8 cellular contexts compared by ENCODE assay signal in the genomic region with DNA sequence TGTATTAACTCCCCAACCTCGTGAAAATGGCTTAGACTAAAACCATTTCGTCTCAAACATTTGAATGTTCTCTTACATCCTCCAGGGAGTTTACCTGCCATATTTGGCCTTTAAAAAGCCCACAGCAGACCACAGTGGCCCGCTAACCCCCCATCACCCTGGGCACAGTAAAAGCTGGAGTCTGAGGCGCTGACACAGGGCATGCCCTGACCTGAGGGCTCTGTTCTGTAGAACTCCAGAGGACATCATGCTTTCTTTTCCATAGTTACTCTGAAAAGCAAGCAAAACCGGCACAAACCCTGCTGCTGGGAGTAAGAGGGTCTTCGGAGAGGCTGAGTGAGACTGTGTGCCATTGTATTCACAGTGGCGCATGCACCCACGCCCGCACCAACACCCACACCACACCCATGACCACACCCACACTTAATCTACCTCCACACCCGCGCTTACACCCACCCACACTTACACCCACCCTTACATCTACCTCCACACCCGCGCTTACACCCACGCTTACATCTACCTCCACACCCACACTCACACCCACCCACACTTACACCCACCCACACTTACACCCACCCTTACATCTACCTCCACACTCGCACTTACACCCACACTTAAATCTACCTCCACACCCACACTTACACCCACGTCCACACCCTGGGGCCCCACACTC. TPM values are rescaled to one million over a fixed set of nuclear protein-coding genes. Genes with fewer than 3 reads are reported as not detected.
DNase-seq lines count a peak whose midpoint lies in the region; ATAC-seq and TF ChIP-seq lines count a peak whose summit lies in the region.

No MANE protein-coding gene starts in this region.

- no peak overlapping the region for H3K56ac ChIP-seq in IMR-90 (ENCODE audit: extremely low read depth, insufficient read depth, low read length)

- no peak overlapping the region for H2BK20ac ChIP-seq in IMR-90 (ENCODE audit: low read depth, low read length)

- intact Hi-C loops in IMR-90 (cut with micrococcal nuclease) = no loop called here

- H2BK5ac ChIP-seq in IMR-90 (ENCODE audit: low read depth, low read length, poor library complexity, severe bottlenecking) = peak overlapping the region; percentile 43

- H3K4me3 Mint-ChIP-seq in effector memory CD8-positive, alpha-beta T cell = no peak overlapping the region
- no peak overlapping the region for H3K4me3 Mint-ChIP-seq in nephron progenitor cell

- DNase-seq in GM03348 (ENCODE audit: low spot score) (peak; percentile 67), IMR-90 (no peak), nephron progenitor cell (no peak), kidney glomerular epithelial cell (lab: John Stamatoyannopoulos, UW) (no peak), NCI-H2029 treated with DMSO at 0.1 percent for 48 hours (lab: John Stamatoyannopoulos, UW) (no peak)
- no peak for DNase-seq in effector memory CD8-positive, alpha-beta T cell

- H3K14ac ChIP-seq in IMR-90 (replicated peaks; ENCODE audit: low read depth, low read length) = no peak overlapping the region

- TF ChIP-seq CTCF in IMR-90 (conservative IDR thresholded peaks at IDR 0.05; ENCODE audit: low read depth, low read length) = no peak
- no peak for TF ChIP-seq CTCF in nephron progenitor cell (IDR thresholded peaks at IDR 0.05)

- dilution Hi-C loops in IMR-90 (cut with HindIII; ENCODE audit: low sequenced_read_pairs, unreplicated experiment) = no loop called here

- no peaks in the 10 kb centered on the region for H3K27me3 ChIP-seq in IMR-90 (ENCODE audit: control insufficient read depth, insufficient read depth, low read length)

- no peak overlapping the region for H3K4me2 ChIP-seq in IMR-90 (ENCODE audit: low read depth, low read length)

- BruUV-seq in IMR-90 (replicated peaks; lab: Mats Ljungman, UMichigan) = no TSS peak

- no peak overlapping the region for H2AK5ac ChIP-seq in IMR-90 (ENCODE audit: low read depth, low read length)

- no peak overlapping the region for H4K8ac ChIP-seq in IMR-90 (ENCODE audit: low read depth in 2 of 2, low read length in 2 of 2)

- no peak for ATAC-seq in IMR-90 (ENCODE audit: low read depth)
- ATAC-seq in effector memory CD8-positive, alpha-beta T cell (replicated peaks) = no peak
- ATAC-seq in GM19351 (IDR thresholded peaks at IDR 0.05; ENCODE audit: unreplicated experiment) = no peak
- no peak for ATAC-seq in HG03159 (IDR thresholded peaks at IDR 0.05; ENCODE audit: unreplicated experiment)

- peaks cover 0 to 2% of the 10 kb centered on the region in 2 donors for H3K4me1 Mint-ChIP-seq in effector memory CD8-positive, alpha-beta T cell (ENCODE audit: low read depth in 2 of 2)
- H3K4me1 Mint-ChIP-seq in nephron progenitor cell = peaks cover under 1% of the 10 kb centered on the region

- peak overlapping the region; percentile 73 to 83 for H3K27ac Mint-ChIP-seq in effector memory CD8-positive, alpha-beta T cell
- H3K27ac Mint-ChIP-seq in nephron progenitor cell = peak overlapping the region; percentile 86

- POLR2A ChIA-PET in IMR-90 (lab: Charles Lee; ENCODE audit: unreplicated experiment) = no interaction called here

- peaks cover 9% of the 10 kb centered on the region; the same call in 1 of the 2 replicates for H3K36me3 ChIP-seq in IMR-90 (ENCODE audit: control insufficient read depth, insufficient read depth, low read length)

- WGBS in IMR-90 (ENCODE audit: extremely low coverage in 2 of 2, insufficient read length in 1 of 2), 2 experiments = 37% methylated on average over 6 of the region's 16 CpGs; no CpG with 5 or more reads in 1 of the 2 experiments

- H3K9me3 Mint-ChIP-seq in effector memory CD8-positive, alpha-beta T cell = no peaks in the 10 kb centered on the region
- H3K9me3 Mint-ChIP-seq in nephron progenitor cell = peaks cover 10% of the 10 kb centered on the region

- no peak for TF ChIP-seq RAD21 in IMR-90 (IDR thresholded peaks at IDR 0.05; ENCODE audit: low read length)

- CTCF ChIA-PET in IMR-90 (lab: Yijun Ruan, JAX) = no interaction called here

- no peak overlapping the region for H3K27ac ChIP-seq in IMR-90 (ENCODE audit: insufficient read depth, low read length)

- no peak overlapping the region for H2AK9ac ChIP-seq in IMR-90 (replicated peaks; ENCODE audit: low read depth, low read length, poor library complexity)

- in situ Hi-C loops in IMR-90 (cut with MboI; ENCODE audit: low sequenced_read_pairs) = no loop called here

- H2AFZ ChIP-seq in IMR-90 (replicated peaks; ENCODE audit: low read length, poor library complexity) = no peak overlapping the region

- H3K4me1 ChIP-seq in IMR-90 (ENCODE audit: control insufficient read depth, insufficient read depth, low read length) = no peaks in the 10 kb centered on the region

- H3K9me1 ChIP-seq in IMR-90 (ENCODE audit: insufficient read depth, low read length) = 0 out of 2 replicates have a peak, but pooled peaks cover 3% of the 10 kb centered on the region

- H4K5ac ChIP-seq in IMR-90 (ENCODE audit: low read depth, low read length) = no peak overlapping the region

- H3K4me3 ChIP-seq in IMR-90 (ENCODE audit: insufficient read depth, low read depth, low read length) = no peak overlapping the region

- no peak overlapping the region for H3K23ac ChIP-seq in IMR-90 (ENCODE audit: low read depth, low read length)

- H2BK15ac ChIP-seq in IMR-90 (ENCODE audit: low read depth, low read length) = no peak overlapping the region

- H3K27me3 Mint-ChIP-seq in effector memory CD8-positive, alpha-beta T cell = no peaks in the 10 kb centered on the region
- peaks cover 2% of the 10 kb centered on the region for H3K27me3 Mint-ChIP-seq in nephron progenitor cell (ENCODE audit: low read depth, poor library complexity)

- H3K18ac ChIP-seq in IMR-90 (ENCODE audit: low read depth, low read length) = no peak overlapping the region

- no peak overlapping the region for H4K91ac ChIP-seq in IMR-90 (ENCODE audit: insufficient read depth, low read depth, low read length)

- no peak overlapping the region for H3K9ac ChIP-seq in IMR-90 (ENCODE audit: low read depth, low read length)

- H3K79me1 ChIP-seq in IMR-90 (ENCODE audit: low read depth in 1 of 2, low read length in 2 of 2) = no peaks in the 10 kb centered on the region

- H4K20me1 ChIP-seq in IMR-90 (ENCODE audit: insufficient read depth, low read length) = no peaks in the 10 kb centered on the region

- no peak overlapping the region for H3K4ac ChIP-seq in IMR-90 (ENCODE audit: low read depth, low read length)

- TF ChIP-seq POLR2A in IMR-90 (IDR thresholded peaks at IDR 0.05; ENCODE audit: low read depth, low read length) = no peak

- no peak overlapping the region for H2BK120ac ChIP-seq in IMR-90 (ENCODE audit: low read depth, low read length)

- no peaks in the 10 kb centered on the region for H3K9me3 ChIP-seq in IMR-90 (ENCODE audit: control insufficient read depth, insufficient read depth, low read length)

- peaks cover 3% of the 10 kb centered on the region for H3K36me3 Mint-ChIP-seq in effector memory CD8-positive, alpha-beta T cell (ENCODE audit: insufficient read depth)
- H3K36me3 Mint-ChIP-seq in nephron progenitor cell (ENCODE audit: low read depth) = peaks cover 47% of the 10 kb centered on the region

TF ChIP-seq in IMR-90, 13 proteins besides CTCF, POLR2A, EP300 and RAD21:
- no peak for TF ChIP-seq RFX5 (IDR thresholded peaks at IDR 0.05; ENCODE audit: low read depth, low read length)
- no peak for TF ChIP-seq CHD1 (IDR thresholded peaks at IDR 0.05; ENCODE audit: low read depth, low read length)
- TF ChIP-seq, protein P1, sequence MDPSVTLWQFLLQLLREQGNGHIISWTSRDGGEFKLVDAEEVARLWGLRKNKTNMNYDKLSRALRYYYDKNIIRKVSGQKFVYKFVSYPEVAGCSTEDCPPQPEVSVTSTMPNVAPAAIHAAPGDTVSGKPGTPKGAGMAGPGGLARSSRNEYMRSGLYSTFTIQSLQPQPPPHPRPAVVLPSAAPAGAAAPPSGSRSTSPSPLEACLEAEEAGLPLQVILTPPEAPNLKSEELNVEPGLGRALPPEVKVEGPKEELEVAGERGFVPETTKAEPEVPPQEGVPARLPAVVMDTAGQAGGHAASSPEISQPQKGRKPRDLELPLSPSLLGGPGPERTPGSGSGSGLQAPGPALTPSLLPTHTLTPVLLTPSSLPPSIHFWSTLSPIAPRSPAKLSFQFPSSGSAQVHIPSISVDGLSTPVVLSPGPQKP (IDR thresholded peaks at IDR 0.05; ENCODE audit: borderline replicate concordance, low read depth, low read length) = no peak
TF ChIP-seq in IMR-90: peak in this region for 0.

RNA-seq across cellular contexts. Expression of a gene that starts 32.1 kb away (rescaled TPM):
- 3.6 and 3.8 TPM in 2 replicates for total RNA-seq in IMR-90 (2012; rRNA removed)
- 5.0 and 5.3 TPM in 2 replicates for polyA plus RNA-seq in IMR-90 (2012; rRNA removed)
- polyA plus RNA-seq in IMR-90 (2012; cell fraction: cytosol; rRNA removed) = 2.7 and 5.5 TPM in 2 replicates
- polyA plus RNA-seq in IMR-90 (2012; cell fraction: nucleus; rRNA removed; ENCODE audit: low replicate concordance) = 30.8 and 31.9 TPM in 2 replicates

RNA-seq across cellular contexts. Expression of a gene that starts 32.9 kb away (rescaled TPM):
- 1.9 and 2.2 TPM in 2 replicates for total RNA-seq in IMR-90 (2012; rRNA removed)
- polyA plus RNA-seq in IMR-90 (2012; rRNA removed) = 1.7 and 2.1 TPM in 2 replicates
- 2.2 and 3.6 TPM in 2 replicates for polyA plus RNA-seq in IMR-90 (2012; cell fraction: cytosol; rRNA removed)
- 1.8 and 4.6 TPM in 2 replicates for polyA plus RNA-seq in IMR-90 (2012; cell fraction: nucleus; rRNA removed; ENCODE audit: low replicate concordance)

RNA-seq across cellular contexts. Expression of a gene that starts 56.3 kb away (rescaled TPM):
- 5.0 TPM in 2 replicates for total RNA-seq in IMR-90 (2012; rRNA removed)
- polyA plus RNA-seq in IMR-90 (2012; rRNA removed) = 8.3 and 9.0 TPM in 2 replicates
- polyA plus RNA-seq in IMR-90 (2012; cell fraction: cytosol; rRNA removed) = 10.5 and 10.6 TPM in 2 replicates
- polyA plus RNA-seq in IMR-90 (2012; cell fraction: nucleus; rRNA removed; ENCODE audit: low replicate concordance) = 5.9 and 10.3 TPM in 2 replicates
